11 cellular contexts compared by ENCODE assay signal in genomic region chr6:72626126-72626525, GRCh38. TPM values are rescaled to one million over a fixed set of nuclear protein-coding genes. Genes with fewer than 3 reads are reported as not detected.
A peak's percentile ranks its signal among the peaks of the same experiment; 100 is the strongest.
DNase-seq lines count a peak whose midpoint lies in the region; ATAC-seq and TF ChIP-seq lines count a peak whose summit lies in the region.
"Had no signal": no experiment of that assay in that cellular context is flagged by ENCODE, and none has a peak within 500 bp of the region (broad histone marks: within the 10 kb centered on the region; RNA-seq: fewer than 3 reads in every experiment).

No MANE protein-coding gene starts in this region.

- H3K36me3 Mint-ChIP-seq in activated T-cell treated with anti-CD3 and anti-CD28 coated beads, Interleukin-2, amount 50 U/mL, for 4 hours (ENCODE audit: insufficient read depth) = peaks cover 2% of the 10 kb centered on the region

- peak overlapping the region; percentile 30 for H3K4me3 Mint-ChIP-seq in activated T-cell treated with anti-CD3 and anti-CD28 coated beads, Interleukin-2, amount 50 U/mL, for 4 hours

- 82% methylated on average over 2 of the region's 2 CpGs for WGBS in psoas muscle, 3 donors

- TF ChIP-seq CTCF in psoas muscle (IDR thresholded peaks at IDR 0.05) (no peak), colonic mucosa (IDR thresholded peaks at IDR 0.05) (no peak)

- H3K4me1 ChIP-seq in psoas muscle = peaks cover 25% of the 10 kb centered on the region
- H3K4me1 ChIP-seq in colonic mucosa = no peaks in the 10 kb centered on the region

- H3K36me3 ChIP-seq in psoas muscle (ENCODE audit: insufficient read depth in 1 of 2, low read depth in 1 of 2) = peaks cover 0 to 16% of the 10 kb centered on the region in 2 donors
- H3K36me3 ChIP-seq in colonic mucosa = no peaks in the 10 kb centered on the region

- H3K27ac ChIP-seq in psoas muscle = no peak overlapping the region
- no peak overlapping the region for H3K27ac ChIP-seq in colonic mucosa
- H3K27ac ChIP-seq: VCaP had no signal

- no peaks in the 10 kb centered on the region for H3K27me3 Mint-ChIP-seq in activated T-cell treated with anti-CD3 and anti-CD28 coated beads, Interleukin-2, amount 50 U/mL, for 4 hours (ENCODE audit: low read depth)

- H3K9me3 ChIP-seq in psoas muscle = no peaks in the 10 kb centered on the region
- H3K9me3 ChIP-seq in colonic mucosa = no peaks in the 10 kb centered on the region

- H3K9ac ChIP-seq in colonic mucosa (ENCODE audit: low read depth in 2 of 2, low read length in 2 of 2) = no peak overlapping the region

- intact Hi-C loops in psoas muscle (cut with DNase I) (loop anchor here (10.0 kb wide), 2 partner anchors 119 to 319 kb away; no protein-coding TSS in a partner anchor), colonic mucosa (cut with DNase I) (no loop called here)

- peaks cover 37% of the 10 kb centered on the region for H3K4me1 Mint-ChIP-seq in activated T-cell treated with anti-CD3 and anti-CD28 coated beads, Interleukin-2, amount 50 U/mL, for 4 hours (ENCODE audit: low read depth)

- ATAC-seq in activated T-cell treated with anti-CD3 and anti-CD28 coated beads, Interleukin-2, amount 50 U/mL, for 4 hours = peak; percentile 14 to 25
- ATAC-seq in GM21529 (IDR thresholded peaks at IDR 0.05; ENCODE audit: unreplicated experiment) = peak; percentile 42
- peak; percentile 39 for ATAC-seq in HG03354 (IDR thresholded peaks at IDR 0.05; ENCODE audit: poor library complexity, severe bottlenecking, unreplicated experiment)
- no peak for ATAC-seq in psoas muscle
- ATAC-seq: left colon had no signal

- H3K4me3 ChIP-seq in psoas muscle (peak overlapping the region; percentile 86), colonic mucosa (no peak overlapping the region)

- no peak for DNase-seq in activated T-cell treated with anti-CD3 and anti-CD28 coated beads, Interleukin-2, amount 50 U/mL, for 4 hours
- no peak for DNase-seq in activated T-cell treated with anti-CD3 and anti-CD28 coated beads, Interleukin-2, amount 50 U/mL, for 1 hour
- no peak for DNase-seq in psoas muscle
- no peak for DNase-seq in EL
- no peak for DNase-seq in colonic mucosa
- DNase-seq in activated CD8-positive, alpha-beta memory T cell treated with anti-CD3 and anti-CD28 coated beads, Interleukin-2, amount 50 U/mL, for 48 hours = no peak
- DNase-seq: left colon had no signal

- H3K27me3 ChIP-seq in psoas muscle (ENCODE audit: insufficient read depth in 3 of 3, low read length in 2 of 3) (no peaks in the 10 kb centered on the region), colonic mucosa (peaks cover 32% of the 10 kb centered on the region)

- H3K9me3 Mint-ChIP-seq in activated T-cell treated with anti-CD3 and anti-CD28 coated beads, Interleukin-2, amount 50 U/mL, for 4 hours = no peaks in the 10 kb centered on the region

RNA-seq across cellular contexts. Expression of gene KCNQ5, which starts 4.3 kb away (rescaled TPM):
- total RNA-seq in activated T-cell treated with anti-CD3 and anti-CD28 coated beads, Interleukin-2, amount 50 U/mL, for 4 hours = 10 to 100 TPM in 2 of 3 donors, 1 to 10 TPM in 1; 9.7 to 13.1 (median 11.0) TPM
- total RNA-seq in psoas muscle = 10 to 100 TPM; 25.7 to 90.7 (median 73.3) TPM
- polyA plus RNA-seq in psoas muscle = 10 to 100 TPM in 1 of 3 donors, 1 to 10 TPM in 2; 4.4 to 10.6 (median 5.6) TPM
- under 1 TPM; 0.22 to 0.56 TPM for total RNA-seq in colonic mucosa
- total RNA-seq: pulmonary artery endothelial cell had no signal

Comparison
In these comparisons a context has a peak if more than half of its experiments do, and no peak if none do; other contexts are left out.
1. ATAC-seq: peak in activated T-cell treated with anti-CD3 and anti-CD28 coated beads, Interleukin-2, amount 50 U/mL, for 4 hours (2 of 2), GM21529 (single experiment) and HG03354 (single experiment); none in psoas muscle (0 of 4).
2. RNA of gene KCNQ5, which starts 4.3 kb away (total RNA-seq): 25.7 to 90.7 TPM in psoas muscle and 9.7 to 13.1 TPM in activated T-cell treated with anti-CD3 and anti-CD28 coated beads, Interleukin-2, amount 50 U/mL, for 4 hours; 0.22 to 0.56 TPM in colonic mucosa; every median in the first group is over 4 times any median in the second.